15 cellular contexts compared by ENCODE assay signal in the genomic region with DNA sequence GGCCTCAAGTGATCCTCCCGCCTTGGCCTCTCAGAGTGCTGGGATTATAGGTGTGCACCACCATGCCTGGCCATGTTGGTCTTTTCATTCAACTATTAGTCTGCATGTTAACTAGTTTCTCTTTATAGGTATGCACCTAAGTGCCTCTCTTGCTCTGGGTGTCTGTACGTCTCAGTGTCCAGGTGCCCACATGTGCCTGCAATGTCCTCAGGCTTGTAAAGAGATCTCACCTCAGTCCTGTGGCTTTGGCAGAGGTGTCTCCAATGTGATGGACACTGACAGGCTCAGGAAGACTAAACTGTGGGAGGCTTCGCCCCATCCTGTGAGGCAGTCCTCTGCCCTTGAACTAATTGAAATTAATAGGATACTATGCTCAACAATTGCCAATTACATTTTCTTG.
DNase-seq lines count a peak whose midpoint lies in the region; ATAC-seq and TF ChIP-seq lines count a peak whose summit lies in the region.
"Had no signal": no experiment of that assay in that cellular context is flagged by ENCODE, and none has a peak within 500 bp of the region (broad histone marks: within the 10 kb centered on the region; RNA-seq: fewer than 3 reads in every experiment).

No MANE protein-coding gene starts in this region.

- POLR2A ChIA-PET in activated CD8-positive, alpha-beta T cell treated with anti-CD3 and anti-CD28 coated beads, Interleukin-2, amount 10 ng/mL, durations not matched to agents 7 days and 5 days (lab: Charles Lee): no interaction called here
- POLR2A ChIA-PET in activated CD8-positive, alpha-beta T cell treated with anti-CD3 and anti-CD28 coated beads for 36 hours (lab: Charles Lee): no interaction called here

- H3K27ac Mint-ChIP-seq in activated CD8-positive, alpha-beta T cell treated with anti-CD3 and anti-CD28 coated beads, Interleukin-2, amount 10 ng/mL, durations not matched to agents 7 days and 5 days: no peak overlapping the region
- H3K27ac Mint-ChIP-seq in activated CD8-positive, alpha-beta T cell treated with anti-CD3 and anti-CD28 coated beads for 36 hours: no peak overlapping the region
- H3K27ac Mint-ChIP-seq in activated T-cell treated with anti-CD3 and anti-CD28 coated beads, Interleukin-2, amount 50 U/mL, for 24 hours: no peak overlapping the region

- H3K36me3 Mint-ChIP-seq in activated CD8-positive, alpha-beta T cell treated with anti-CD3 and anti-CD28 coated beads, Interleukin-2, amount 10 ng/mL, durations not matched to agents 7 days and 5 days (ENCODE audit: low read depth): no peaks in the 10 kb centered on the region
- H3K36me3 Mint-ChIP-seq in activated CD8-positive, alpha-beta T cell treated with anti-CD3 and anti-CD28 coated beads for 36 hours (ENCODE audit: low read depth): no peaks in the 10 kb centered on the region
- no peaks in the 10 kb centered on the region for H3K36me3 Mint-ChIP-seq in activated T-cell treated with anti-CD3 and anti-CD28 coated beads, Interleukin-2, amount 50 U/mL, for 24 hours (ENCODE audit: low read depth)
- H3K36me3 Mint-ChIP-seq: CD4-positive, CD25-positive, alpha-beta regulatory T cell had no signal

- H3K9me3 ChIP-seq in WERI-Rb-1 (ENCODE audit: severe bottlenecking): no peaks in the 10 kb centered on the region
- H3K9me3 ChIP-seq in vagina: no peaks in the 10 kb centered on the region
- H3K9me3 ChIP-seq: BLaER1, HAP-1 had no signal

- peaks cover 20% of the 10 kb centered on the region for H3K27me3 Mint-ChIP-seq in activated CD8-positive, alpha-beta T cell treated with anti-CD3 and anti-CD28 coated beads, Interleukin-2, amount 10 ng/mL, durations not matched to agents 7 days and 5 days (ENCODE audit: low read depth)
- H3K27me3 Mint-ChIP-seq in activated CD8-positive, alpha-beta T cell treated with anti-CD3 and anti-CD28 coated beads for 36 hours: peaks cover 19% of the 10 kb centered on the region
- peaks cover 43% of the 10 kb centered on the region for H3K27me3 Mint-ChIP-seq in activated T-cell treated with anti-CD3 and anti-CD28 coated beads, Interleukin-2, amount 50 U/mL, for 24 hours

- TF ChIP-seq CTCF in activated CD8-positive, alpha-beta T cell treated with anti-CD3 and anti-CD28 coated beads for 36 hours (IDR thresholded peaks at IDR 0.05): no peak
- TF ChIP-seq CTCF in WERI-Rb-1 (IDR thresholded peaks at IDR 0.05; ENCODE audit: low read depth, low read length) (no peak), vagina (IDR thresholded peaks at IDR 0.05) (no peak)

- TF ChIP-seq POLR2A in vagina (IDR thresholded peaks at IDR 0.05): no peak

- H3K4me1 ChIP-seq in vagina: no peaks in the 10 kb centered on the region
- H3K4me1 ChIP-seq: HAP-1 had no signal

- DNase-seq in activated CD8-positive, alpha-beta T cell treated with anti-CD3 and anti-CD28 coated beads, Interleukin-2, amount 10 ng/mL, durations not matched to agents 7 days and 5 days: peak; percentile 13
- DNase-seq in activated CD8-positive, alpha-beta T cell treated with anti-CD3 and anti-CD28 coated beads for 36 hours: no peak
- DNase-seq in WERI-Rb-1: peak; percentile 1
- DNase-seq in mucosa of gallbladder (ENCODE audit: low spot score): peak; percentile 3
- DNase-seq in vagina (ENCODE audit: extremely low spot score in 2 of 2): peak; percentile 34 to 74
- DNase-seq in activated T-cell treated with anti-CD3 and anti-CD28 coated beads, Interleukin-2, amount 50 U/mL, for 24 hours: no peak
- DNase-seq in NCI-H187 treated with DMSO at 0.1 percent for 48 hours (lab: John Stamatoyannopoulos, UW): no peak
- DNase-seq: 8988T; AML-193; CD4-positive, CD25-positive, alpha-beta regulatory T cell; DMS53; GF-D8; GOT3 had no signal

- H3K4me1 Mint-ChIP-seq in activated CD8-positive, alpha-beta T cell treated with anti-CD3 and anti-CD28 coated beads, Interleukin-2, amount 10 ng/mL, durations not matched to agents 7 days and 5 days (ENCODE audit: low read depth): no peaks in the 10 kb centered on the region
- no peaks in the 10 kb centered on the region for H3K4me1 Mint-ChIP-seq in activated CD8-positive, alpha-beta T cell treated with anti-CD3 and anti-CD28 coated beads for 36 hours (ENCODE audit: low read depth)
- no peaks in the 10 kb centered on the region for H3K4me1 Mint-ChIP-seq in activated T-cell treated with anti-CD3 and anti-CD28 coated beads, Interleukin-2, amount 50 U/mL, for 24 hours (ENCODE audit: low read depth)
- H3K4me1 Mint-ChIP-seq: CD4-positive, CD25-positive, alpha-beta regulatory T cell had no signal

- CTCF ChIA-PET in activated CD8-positive, alpha-beta T cell treated with anti-CD3 and anti-CD28 coated beads, Interleukin-2, amount 10 ng/mL, durations not matched to agents 7 days and 5 days (lab: Charles Lee): no interaction called here
- CTCF ChIA-PET in activated CD8-positive, alpha-beta T cell treated with anti-CD3 and anti-CD28 coated beads for 36 hours (lab: Charles Lee): no interaction called here

- H3K27me3 ChIP-seq in WERI-Rb-1 (ENCODE audit: insufficient read depth, low read depth, severe bottlenecking) (no peaks in the 10 kb centered on the region), vagina (no peaks in the 10 kb centered on the region)
- H3K27me3 ChIP-seq: BLaER1 had no signal

- H3K9me3 Mint-ChIP-seq in activated CD8-positive, alpha-beta T cell treated with anti-CD3 and anti-CD28 coated beads, Interleukin-2, amount 10 ng/mL, durations not matched to agents 7 days and 5 days (ENCODE audit: insufficient read depth): no peaks in the 10 kb centered on the region
- H3K9me3 Mint-ChIP-seq in activated CD8-positive, alpha-beta T cell treated with anti-CD3 and anti-CD28 coated beads for 36 hours: no peaks in the 10 kb centered on the region
- no peaks in the 10 kb centered on the region for H3K9me3 Mint-ChIP-seq in activated T-cell treated with anti-CD3 and anti-CD28 coated beads, Interleukin-2, amount 50 U/mL, for 24 hours

- H3K27ac ChIP-seq in WERI-Rb-1: no peak overlapping the region
- no peak overlapping the region for H3K27ac ChIP-seq in vagina
- H3K27ac ChIP-seq: BLaER1 had no signal

- intact Hi-C loops in activated CD8-positive, alpha-beta T cell treated with anti-CD3 and anti-CD28 coated beads for 36 hours (cut with micrococcal nuclease): no loop called here
- intact Hi-C loops in vagina (cut with DNase I): no loop called here

- H3K4me3 ChIP-seq in WERI-Rb-1 (ENCODE audit: low read depth, low read length): no peak overlapping the region
- H3K4me3 ChIP-seq in vagina: no peak overlapping the region
- H3K4me3 ChIP-seq: BLaER1, HAP-1 had no signal

- no peaks in the 10 kb centered on the region for H3K36me3 ChIP-seq in WERI-Rb-1
- no peaks in the 10 kb centered on the region for H3K36me3 ChIP-seq in vagina
- H3K36me3 ChIP-seq: BLaER1, HAP-1 had no signal

- no peak overlapping the region for H3K4me3 Mint-ChIP-seq in activated CD8-positive, alpha-beta T cell treated with anti-CD3 and anti-CD28 coated beads, Interleukin-2, amount 10 ng/mL, durations not matched to agents 7 days and 5 days
- no peak overlapping the region for H3K4me3 Mint-ChIP-seq in activated CD8-positive, alpha-beta T cell treated with anti-CD3 and anti-CD28 coated beads for 36 hours
- no peak overlapping the region for H3K4me3 Mint-ChIP-seq in activated T-cell treated with anti-CD3 and anti-CD28 coated beads, Interleukin-2, amount 50 U/mL, for 24 hours
- H3K4me3 Mint-ChIP-seq: CD4-positive, CD25-positive, alpha-beta regulatory T cell had no signal

- ATAC-seq in activated CD8-positive, alpha-beta T cell treated with anti-CD3 and anti-CD28 coated beads, Interleukin-2, amount 10 ng/mL, durations not matched to agents 7 days and 5 days: no peak
- no peak for ATAC-seq in activated CD8-positive, alpha-beta T cell treated with anti-CD3 and anti-CD28 coated beads for 36 hours

Comparison
In these comparisons a context has a peak if more than half of its experiments do, and no peak if none do; other contexts are left out.
1. DNase-seq: peak in activated CD8-positive, alpha-beta T cell treated with anti-CD3 and anti-CD28 coated beads, Interleukin-2, amount 10 ng/mL, durations not matched to agents 7 days and 5 days (single experiment), WERI-Rb-1 (single experiment), mucosa of gallbladder (single experiment) and vagina (2 of 2); none in activated CD8-positive, alpha-beta T cell treated with anti-CD3 and anti-CD28 coated beads for 36 hours (single experiment), activated T-cell treated with anti-CD3 and anti-CD28 coated beads, Interleukin-2, amount 50 U/mL, for 24 hours (single experiment) and NCI-H187 treated with DMSO at 0.1 percent for 48 hours (single experiment).